Comparison of ENCODE assay signal across 15 cellular contexts in the genomic region with DNA sequence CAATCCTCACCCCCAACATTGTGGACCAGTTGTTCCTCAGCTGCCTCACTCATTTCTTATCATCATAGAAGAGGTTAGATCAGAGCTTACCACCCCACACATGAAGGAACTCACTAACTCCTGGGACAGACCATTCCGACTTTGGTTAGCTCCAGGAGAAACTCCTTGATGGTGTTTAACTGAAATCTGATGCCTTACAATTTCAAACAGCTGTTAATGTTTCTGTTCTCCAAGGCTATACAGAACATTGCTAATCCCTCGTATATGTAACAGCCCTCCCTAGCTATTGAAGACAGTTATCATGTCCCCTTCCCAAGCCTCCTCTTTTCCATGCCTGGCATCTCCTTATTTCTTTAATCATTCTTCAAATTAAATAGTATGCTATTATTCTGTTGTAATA. TPM values are rescaled to one million over a fixed set of nuclear protein-coding genes. Genes with fewer than 3 reads are reported as not detected.
A peak's percentile ranks its signal among the peaks of the same experiment; 100 is the strongest.
DNase-seq lines count a peak whose midpoint lies in the region; ATAC-seq and TF ChIP-seq lines count a peak whose summit lies in the region.
"Had no signal": no experiment of that assay in that cellular context is flagged by ENCODE, and none has a peak within 500 bp of the region (broad histone marks: within the 10 kb centered on the region; RNA-seq: fewer than 3 reads in every experiment).

No MANE protein-coding gene starts in this region.

- H3K27me3 Mint-ChIP-seq in H9 (ENCODE audit: low read depth): no peaks in the 10 kb centered on the region

- H2BK5ac ChIP-seq in H9 (ENCODE audit: insufficient read length, low read length): no peak overlapping the region

- no peak overlapping the region for H2AK5ac ChIP-seq in H9 (ENCODE audit: insufficient read length, low read length)

- no peaks in the 10 kb centered on the region for H4K20me1 ChIP-seq in H9 (ENCODE audit: control insufficient read depth, insufficient read depth, insufficient read length)
- H4K20me1 ChIP-seq: BLaER1 had no signal

- no peak for TF ChIP-seq POLR2A in right lobe of liver (IDR thresholded peaks at IDR 0.05)

- H3K9me3 ChIP-seq in A673 (ENCODE audit: low read depth, low read length, poor library complexity, severe bottlenecking): no peaks in the 10 kb centered on the region
- H3K9me3 ChIP-seq in H9 (ENCODE audit: control insufficient read depth, low read depth, low read length): no peaks in the 10 kb centered on the region
- H3K9me3 ChIP-seq in right lobe of liver: no peaks in the 10 kb centered on the region
- H3K9me3 ChIP-seq: BLaER1 had no signal

- no peak overlapping the region for H3K27ac Mint-ChIP-seq in H9
- H3K27ac Mint-ChIP-seq: CD8-positive, alpha-beta T cell; GM23338 had no signal

- H3K56ac ChIP-seq in H9 (ENCODE audit: insufficient read length, low read depth, low read length): no peak overlapping the region

- no peak overlapping the region for H3K4ac ChIP-seq in H9 (ENCODE audit: low read depth, low read length)

- H3K23ac ChIP-seq in H9 (ENCODE audit: insufficient read length, low read depth, low read length): no peak overlapping the region

- H2BK12ac ChIP-seq in H9 (ENCODE audit: insufficient read length, low read depth, low read length): no peak overlapping the region

- no peak overlapping the region for H3K9ac ChIP-seq in H9 (ENCODE audit: extremely low read depth, insufficient read length, low read length)
- H3K9ac ChIP-seq: BLaER1 had no signal

- CTCF ChIA-PET in A673 (lab: Charles Lee): interaction anchor here (1.2 kb wide), 1 partner anchor 375 kb away, joined by 3 read pairs; no protein-coding TSS in a partner anchor

- H4K91ac ChIP-seq in H9 (ENCODE audit: insufficient read length, low read depth, low read length): no peak overlapping the region

- DNase-seq in A673 (ENCODE audit: low spot score) (peak; percentile 52), DMS 273 (lab: John Stamatoyannopoulos, UW; ENCODE audit: unreplicated experiment) (peak; percentile 77), NCI-H446 (lab: John Stamatoyannopoulos, UW) (peak; percentile 34 to 68), NCI-H69 (lab: John Stamatoyannopoulos, UW) (peak; percentile 49), head of caudate nucleus (no peak), H9 (no peak), right lobe of liver (no peak)
- DNase-seq: Calu3; CD8-positive, alpha-beta T cell; KG1 had no signal

- no peak overlapping the region for H4K8ac ChIP-seq in H9 (replicated peaks; ENCODE audit: insufficient read length, low read depth, low read length)

- no peak overlapping the region for H3T11ph ChIP-seq in H9 (ENCODE audit: low read length)

- H2BK20ac ChIP-seq in H9 (ENCODE audit: low read depth, low read length, poor library complexity, severe bottlenecking): no peak overlapping the region

- H3K18ac ChIP-seq in H9 (ENCODE audit: insufficient read length, low read depth, low read length): no peak overlapping the region

- H2BK15ac ChIP-seq in H9 (ENCODE audit: low read depth, low read length): no peak overlapping the region

- no peaks in the 10 kb centered on the region for H3K36me3 Mint-ChIP-seq in H9 (ENCODE audit: insufficient read depth in 1 of 3, low read depth in 3 of 3)
- H3K36me3 Mint-ChIP-seq: CD8-positive, alpha-beta T cell had no signal

- TF ChIP-seq CTCF in A673 (conservative IDR thresholded peaks at IDR 0.05; ENCODE audit: low read depth, low read length): no peak
- no peak for TF ChIP-seq CTCF in H9 (conservative IDR thresholded peaks at IDR 0.05)
- no peak for TF ChIP-seq CTCF in right lobe of liver (IDR thresholded peaks at IDR 0.05)

- H3K14ac ChIP-seq in H9 (ENCODE audit: insufficient read depth, low read length): no peak overlapping the region

- no TSS peak for BruUV-seq in A673 (replicated peaks; lab: Mats Ljungman, UMichigan)

- POLR2A ChIA-PET in A673 (lab: Charles Lee; ENCODE audit: low non-redundant PET): interaction anchor here (0.8 kb wide), 1 partner anchor 96 kb away, joined by 3 read pairs; no protein-coding TSS in a partner anchor

- no peak overlapping the region for H3K27ac ChIP-seq in A673 (ENCODE audit: low read depth, low read length, poor library complexity, severe bottlenecking)
- no peak overlapping the region for H3K27ac ChIP-seq in H9 (ENCODE audit: insufficient read length, low read depth, low read length)
- no peak overlapping the region for H3K27ac ChIP-seq in right lobe of liver
- H3K27ac ChIP-seq: BLaER1 had no signal

- no peaks in the 10 kb centered on the region for H3K36me3 ChIP-seq in A673 (ENCODE audit: insufficient read depth, low read length, poor library complexity, severe bottlenecking)
- H3K36me3 ChIP-seq in right lobe of liver: no peaks in the 10 kb centered on the region
- H3K36me3 ChIP-seq: BLaER1 had no signal

- intact Hi-C loops in A673 (cut with micrococcal nuclease; ENCODE audit: unreplicated experiment): no loop called here
- intact Hi-C loops in head of caudate nucleus (cut with DNase I): loop anchor here (10.0 kb wide), 1 partner anchor 99 kb away; no protein-coding TSS in a partner anchor
- intact Hi-C loops in right lobe of liver (cut with DNase I): no loop called here

- H4K5ac ChIP-seq in H9 (ENCODE audit: insufficient read length, low read depth, low read length): no peak overlapping the region

- no peak overlapping the region for H3K4me3 ChIP-seq in A673 (ENCODE audit: low read depth, low read length, poor library complexity, severe bottlenecking)
- H3K4me3 ChIP-seq in right lobe of liver: no peak overlapping the region
- H3K4me3 ChIP-seq: BLaER1, GM23338 had no signal

- H3K23me2 ChIP-seq in H9 (ENCODE audit: insufficient read length, low read depth, low read length, poor library complexity, severe bottlenecking): no peaks in the 10 kb centered on the region

- peaks cover 46% of the 10 kb centered on the region for H3K4me1 ChIP-seq in A673 (ENCODE audit: insufficient read depth, low read length, poor library complexity, severe bottlenecking)
- no peaks in the 10 kb centered on the region for H3K4me1 ChIP-seq in H9 (ENCODE audit: insufficient read depth, low read length)
- no peaks in the 10 kb centered on the region for H3K4me1 ChIP-seq in right lobe of liver
- H3K4me1 ChIP-seq: BLaER1 had no signal

- no CpG with 5 or more reads among the region's 2 CpGs for WGBS in H9 (ENCODE audit: extremely low coverage, insufficient read length, low lambda C conversion rate)
- WGBS in right lobe of liver (ENCODE audit: insufficient coverage, low coverage, low lambda C conversion rate, missing lambda C conversion rate): 29% methylated on average over 2 of the region's 2 CpGs

- no peak overlapping the region for H2BK120ac ChIP-seq in H9 (ENCODE audit: low read depth, low read length, poor library complexity, severe bottlenecking)

- no peaks in the 10 kb centered on the region for H3K79me2 ChIP-seq in H9 (ENCODE audit: insufficient read depth, low read length)

- H3K4me3 Mint-ChIP-seq in H9: no peak overlapping the region
- H3K4me3 Mint-ChIP-seq: CD8-positive, alpha-beta T cell; GM23338 had no signal

- no peaks in the 10 kb centered on the region for H3K79me1 ChIP-seq in H9 (ENCODE audit: insufficient read depth, low read depth, low read length, poor library complexity, severe bottlenecking)

- H3K4me2 ChIP-seq in H9 (ENCODE audit: insufficient read depth, insufficient read length, low read length): no peak overlapping the region
- H3K4me2 ChIP-seq: BLaER1, GM23338 had no signal

- no peak overlapping the region for H2AFZ ChIP-seq in H9 (ENCODE audit: low read length)
- H2AFZ ChIP-seq: GM23338 had no signal

- ATAC-seq in HG03135 (IDR thresholded peaks at IDR 0.05; ENCODE audit: unreplicated experiment): no peak
- no peak for ATAC-seq in right lobe of liver
- ATAC-seq: CD8-positive, alpha-beta T cell; GM23338; HCT116; HepG2 had no signal

- H3K27me3 ChIP-seq in A673 (replicated peaks; ENCODE audit: insufficient read depth, low read depth, low read length, poor library complexity) (no peaks in the 10 kb centered on the region), H9 (ENCODE audit: insufficient read depth, low read length) (no peaks in the 10 kb centered on the region), right lobe of liver (no peaks in the 10 kb centered on the region)
- H3K27me3 ChIP-seq: BLaER1 had no signal

- no peaks in the 10 kb centered on the region for H3K9me3 Mint-ChIP-seq in H9
- H3K9me3 Mint-ChIP-seq: CD8-positive, alpha-beta T cell; GM23338 had no signal

- no peaks in the 10 kb centered on the region for H3K4me1 Mint-ChIP-seq in H9
- H3K4me1 Mint-ChIP-seq: GM23338 had no signal

RNA-seq across cellular contexts. Expression of a gene that starts 14.8 kb away (rescaled TPM):
- total RNA-seq in A673 (2021) (37.5 and 40.6 TPM in 2 replicates), H9 (2021) (0.04 and 0.22 TPM in 2 replicates), right lobe of liver (under 1 TPM in 4 of 6 experiments, not detected in 2; 0.02 to 0.59 (median 0.08) TPM)
- total RNA-seq: CD8-positive, alpha-beta T cell; HepG2 had no signal

Comparison
In these comparisons a context has a peak if more than half of its experiments do, and no peak if none do; other contexts are left out.
1. DNase-seq: peak in A673 (single experiment), DMS 273 (single experiment), NCI-H446 (2 of 2) and NCI-H69 (single experiment); none in head of caudate nucleus (0 of 42), H9 (single experiment) and right lobe of liver (0 of 3).
2. RNA of a gene that starts 14.8 kb away (total RNA-seq): 37.5 to 40.6 TPM in A673; 0.02 to 0.59 TPM in right lobe of liver and 0.04 to 0.22 TPM in H9; every median in the first group is over 10 times any median in the second.